1 cellular context compared by ENCODE assay signal in the genomic region with DNA sequence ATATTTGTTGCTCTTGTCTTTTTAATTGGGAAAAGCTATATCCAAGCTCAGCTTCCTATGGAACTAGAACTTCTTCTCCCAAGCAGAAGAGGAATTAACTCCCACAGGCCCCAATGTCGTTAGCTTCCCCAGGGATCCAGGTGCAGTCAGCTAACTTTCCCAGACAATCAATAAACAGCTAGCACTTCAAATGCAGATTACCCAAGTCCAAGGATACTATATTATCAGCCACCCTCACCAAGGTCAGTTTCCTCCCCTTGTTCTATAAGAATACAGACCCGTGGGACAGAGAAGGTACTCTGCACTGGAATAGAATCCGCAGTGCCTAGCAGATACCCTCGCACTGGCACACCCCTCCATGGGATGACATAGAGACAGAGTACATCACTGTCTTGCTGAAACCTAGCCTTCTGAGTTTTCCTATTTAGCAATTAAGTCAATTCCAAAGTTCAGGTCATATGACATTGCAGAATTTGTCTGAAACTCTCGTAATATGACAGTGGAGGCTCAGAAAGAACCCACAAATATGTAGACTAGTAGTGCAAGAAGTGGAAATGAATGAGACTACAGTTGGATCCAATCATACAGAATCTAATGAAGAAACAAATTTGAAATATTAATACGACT.
TF ChIP-seq lines count a peak whose summit lies in the region.

No MANE protein-coding gene starts in this region.

TF ChIP-seq in HepG2, 621 proteins besides CTCF, POLR2A, EP300 and RAD21 (continued from another document and continues in another):
- TF ChIP-seq, protein P1, sequence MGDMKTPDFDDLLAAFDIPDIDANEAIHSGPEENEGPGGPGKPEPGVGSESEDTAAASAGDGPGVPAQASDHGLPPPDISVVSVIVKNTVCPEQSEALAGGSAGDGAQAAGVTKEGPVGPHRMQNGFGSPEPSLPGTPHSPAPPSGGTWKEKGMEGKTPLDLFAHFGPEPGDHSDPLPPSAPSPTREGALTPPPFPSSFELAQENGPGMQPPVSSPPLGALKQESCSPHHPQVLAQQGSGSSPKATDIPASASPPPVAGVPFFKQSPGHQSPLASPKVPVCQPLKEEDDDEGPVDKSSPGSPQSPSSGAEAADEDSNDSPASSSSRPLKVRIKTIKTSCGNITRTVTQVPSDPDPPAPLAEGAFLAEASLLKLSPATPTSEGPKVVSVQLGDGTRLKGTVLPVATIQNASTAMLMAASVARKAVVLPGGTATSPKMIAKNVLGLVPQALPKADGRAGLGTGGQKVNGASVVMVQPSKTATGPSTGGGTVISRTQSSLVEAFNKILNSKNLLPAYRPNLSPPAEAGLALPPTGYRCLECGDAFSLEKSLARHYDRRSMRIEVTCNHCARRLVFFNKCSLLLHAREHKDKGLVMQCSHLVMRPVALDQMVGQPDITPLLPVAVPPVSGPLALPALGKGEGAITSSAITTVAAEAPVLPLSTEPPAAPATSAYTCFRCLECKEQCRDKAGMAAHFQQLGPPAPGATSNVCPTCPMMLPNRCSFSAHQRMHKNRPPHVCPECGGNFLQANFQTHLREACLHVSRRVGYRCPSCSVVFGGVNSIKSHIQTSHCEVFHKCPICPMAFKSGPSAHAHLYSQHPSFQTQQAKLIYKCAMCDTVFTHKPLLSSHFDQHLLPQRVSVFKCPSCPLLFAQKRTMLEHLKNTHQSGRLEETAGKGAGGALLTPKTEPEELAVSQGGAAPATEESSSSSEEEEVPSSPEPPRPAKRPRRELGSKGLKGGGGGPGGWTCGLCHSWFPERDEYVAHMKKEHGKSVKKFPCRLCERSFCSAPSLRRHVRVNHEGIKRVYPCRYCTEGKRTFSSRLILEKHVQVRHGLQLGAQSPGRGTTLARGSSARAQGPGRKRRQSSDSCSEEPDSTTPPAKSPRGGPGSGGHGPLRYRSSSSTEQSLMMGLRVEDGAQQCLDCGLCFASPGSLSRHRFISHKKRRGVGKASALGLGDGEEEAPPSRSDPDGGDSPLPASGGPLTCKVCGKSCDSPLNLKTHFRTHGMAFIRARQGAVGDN (CRISPR knock-in tag; IDR thresholded peaks at IDR 0.05): no peak
- TF ChIP-seq HOXD1 (CRISPR knock-in tag; IDR thresholded peaks at IDR 0.05) (no peak; the same call in 1 of the 2 replicates), NR2C2 (CRISPR knock-in tag; IDR thresholded peaks at IDR 0.05; ENCODE audit: borderline replicate concordance) (peak; percentile 67; the same call in 1 of the 2 replicates), ZNF431 (CRISPR knock-in tag; IDR thresholded peaks at IDR 0.05; ENCODE audit: borderline replicate concordance, low read depth) (no peak), CREM (IDR thresholded peaks at IDR 0.05) (0 out of 2 replicates have a peak, but pooled peaks have one; percentile 47), CREM (CRISPR knock-in tag; IDR thresholded peaks at IDR 0.05) (no peak), ZNF550 (CRISPR knock-in tag; IDR thresholded peaks at IDR 0.05; ENCODE audit: borderline replicate concordance) (no peak), ZNF326 (CRISPR knock-in tag; IDR thresholded peaks at IDR 0.05; ENCODE audit: borderline replicate concordance) (no peak), ZNF230 (CRISPR knock-in tag; IDR thresholded peaks at IDR 0.05) (no peak), RCOR2 (CRISPR knock-in tag; IDR thresholded peaks at IDR 0.05) (0 out of 2 replicates have a peak, but pooled peaks have one; percentile 62), CENPT (CRISPR knock-in tag; IDR thresholded peaks at IDR 0.05; ENCODE audit: low read depth) (no peak), CHCHD3 (CRISPR knock-in tag; IDR thresholded peaks at IDR 0.05) (no peak)
- TF ChIP-seq, protein P2, sequence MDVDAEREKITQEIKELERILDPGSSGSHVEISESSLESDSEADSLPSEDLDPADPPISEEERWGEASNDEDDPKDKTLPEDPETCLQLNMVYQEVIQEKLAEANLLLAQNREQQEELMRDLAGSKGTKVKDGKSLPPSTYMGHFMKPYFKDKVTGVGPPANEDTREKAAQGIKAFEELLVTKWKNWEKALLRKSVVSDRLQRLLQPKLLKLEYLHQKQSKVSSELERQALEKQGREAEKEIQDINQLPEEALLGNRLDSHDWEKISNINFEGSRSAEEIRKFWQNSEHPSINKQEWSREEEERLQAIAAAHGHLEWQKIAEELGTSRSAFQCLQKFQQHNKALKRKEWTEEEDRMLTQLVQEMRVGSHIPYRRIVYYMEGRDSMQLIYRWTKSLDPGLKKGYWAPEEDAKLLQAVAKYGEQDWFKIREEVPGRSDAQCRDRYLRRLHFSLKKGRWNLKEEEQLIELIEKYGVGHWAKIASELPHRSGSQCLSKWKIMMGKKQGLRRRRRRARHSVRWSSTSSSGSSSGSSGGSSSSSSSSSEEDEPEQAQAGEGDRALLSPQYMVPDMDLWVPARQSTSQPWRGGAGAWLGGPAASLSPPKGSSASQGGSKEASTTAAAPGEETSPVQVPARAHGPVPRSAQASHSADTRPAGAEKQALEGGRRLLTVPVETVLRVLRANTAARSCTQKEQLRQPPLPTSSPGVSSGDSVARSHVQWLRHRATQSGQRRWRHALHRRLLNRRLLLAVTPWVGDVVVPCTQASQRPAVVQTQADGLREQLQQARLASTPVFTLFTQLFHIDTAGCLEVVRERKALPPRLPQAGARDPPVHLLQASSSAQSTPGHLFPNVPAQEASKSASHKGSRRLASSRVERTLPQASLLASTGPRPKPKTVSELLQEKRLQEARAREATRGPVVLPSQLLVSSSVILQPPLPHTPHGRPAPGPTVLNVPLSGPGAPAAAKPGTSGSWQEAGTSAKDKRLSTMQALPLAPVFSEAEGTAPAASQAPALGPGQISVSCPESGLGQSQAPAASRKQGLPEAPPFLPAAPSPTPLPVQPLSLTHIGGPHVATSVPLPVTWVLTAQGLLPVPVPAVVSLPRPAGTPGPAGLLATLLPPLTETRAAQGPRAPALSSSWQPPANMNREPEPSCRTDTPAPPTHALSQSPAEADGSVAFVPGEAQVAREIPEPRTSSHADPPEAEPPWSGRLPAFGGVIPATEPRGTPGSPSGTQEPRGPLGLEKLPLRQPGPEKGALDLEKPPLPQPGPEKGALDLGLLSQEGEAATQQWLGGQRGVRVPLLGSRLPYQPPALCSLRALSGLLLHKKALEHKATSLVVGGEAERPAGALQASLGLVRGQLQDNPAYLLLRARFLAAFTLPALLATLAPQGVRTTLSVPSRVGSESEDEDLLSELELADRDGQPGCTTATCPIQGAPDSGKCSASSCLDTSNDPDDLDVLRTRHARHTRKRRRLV (CRISPR knock-in tag; IDR thresholded peaks at IDR 0.05): no peak
- TF ChIP-seq, protein P3, sequence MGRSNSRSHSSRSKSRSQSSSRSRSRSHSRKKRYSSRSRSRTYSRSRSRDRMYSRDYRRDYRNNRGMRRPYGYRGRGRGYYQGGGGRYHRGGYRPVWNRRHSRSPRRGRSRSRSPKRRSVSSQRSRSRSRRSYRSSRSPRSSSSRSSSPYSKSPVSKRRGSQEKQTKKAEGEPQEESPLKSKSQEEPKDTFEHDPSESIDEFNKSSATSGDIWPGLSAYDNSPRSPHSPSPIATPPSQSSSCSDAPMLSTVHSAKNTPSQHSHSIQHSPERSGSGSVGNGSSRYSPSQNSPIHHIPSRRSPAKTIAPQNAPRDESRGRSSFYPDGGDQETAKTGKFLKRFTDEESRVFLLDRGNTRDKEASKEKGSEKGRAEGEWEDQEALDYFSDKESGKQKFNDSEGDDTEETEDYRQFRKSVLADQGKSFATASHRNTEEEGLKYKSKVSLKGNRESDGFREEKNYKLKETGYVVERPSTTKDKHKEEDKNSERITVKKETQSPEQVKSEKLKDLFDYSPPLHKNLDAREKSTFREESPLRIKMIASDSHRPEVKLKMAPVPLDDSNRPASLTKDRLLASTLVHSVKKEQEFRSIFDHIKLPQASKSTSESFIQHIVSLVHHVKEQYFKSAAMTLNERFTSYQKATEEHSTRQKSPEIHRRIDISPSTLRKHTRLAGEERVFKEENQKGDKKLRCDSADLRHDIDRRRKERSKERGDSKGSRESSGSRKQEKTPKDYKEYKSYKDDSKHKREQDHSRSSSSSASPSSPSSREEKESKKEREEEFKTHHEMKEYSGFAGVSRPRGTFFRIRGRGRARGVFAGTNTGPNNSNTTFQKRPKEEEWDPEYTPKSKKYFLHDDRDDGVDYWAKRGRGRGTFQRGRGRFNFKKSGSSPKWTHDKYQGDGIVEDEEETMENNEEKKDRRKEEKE (IDR thresholded peaks at IDR 0.05): no peak
- TF ChIP-seq, protein P4, sequence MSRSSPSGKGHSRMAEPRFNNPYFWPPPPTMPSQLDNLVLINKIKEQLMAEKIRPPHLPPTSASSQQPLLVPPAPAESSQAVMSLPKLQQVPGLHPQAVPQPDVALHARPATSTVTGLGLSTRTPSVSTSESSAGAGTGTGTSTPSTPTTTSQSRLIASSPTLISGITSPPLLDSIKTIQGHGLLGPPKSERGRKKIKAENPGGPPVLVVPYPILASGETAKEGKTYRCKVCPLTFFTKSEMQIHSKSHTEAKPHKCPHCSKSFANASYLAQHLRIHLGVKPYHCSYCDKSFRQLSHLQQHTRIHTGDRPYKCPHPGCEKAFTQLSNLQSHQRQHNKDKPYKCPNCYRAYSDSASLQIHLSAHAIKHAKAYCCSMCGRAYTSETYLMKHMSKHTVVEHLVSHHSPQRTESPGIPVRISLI (CRISPR knock-in tag; IDR thresholded peaks at IDR 0.05; ENCODE audit: borderline replicate concordance): no peak
- TF ChIP-seq, protein P5, sequence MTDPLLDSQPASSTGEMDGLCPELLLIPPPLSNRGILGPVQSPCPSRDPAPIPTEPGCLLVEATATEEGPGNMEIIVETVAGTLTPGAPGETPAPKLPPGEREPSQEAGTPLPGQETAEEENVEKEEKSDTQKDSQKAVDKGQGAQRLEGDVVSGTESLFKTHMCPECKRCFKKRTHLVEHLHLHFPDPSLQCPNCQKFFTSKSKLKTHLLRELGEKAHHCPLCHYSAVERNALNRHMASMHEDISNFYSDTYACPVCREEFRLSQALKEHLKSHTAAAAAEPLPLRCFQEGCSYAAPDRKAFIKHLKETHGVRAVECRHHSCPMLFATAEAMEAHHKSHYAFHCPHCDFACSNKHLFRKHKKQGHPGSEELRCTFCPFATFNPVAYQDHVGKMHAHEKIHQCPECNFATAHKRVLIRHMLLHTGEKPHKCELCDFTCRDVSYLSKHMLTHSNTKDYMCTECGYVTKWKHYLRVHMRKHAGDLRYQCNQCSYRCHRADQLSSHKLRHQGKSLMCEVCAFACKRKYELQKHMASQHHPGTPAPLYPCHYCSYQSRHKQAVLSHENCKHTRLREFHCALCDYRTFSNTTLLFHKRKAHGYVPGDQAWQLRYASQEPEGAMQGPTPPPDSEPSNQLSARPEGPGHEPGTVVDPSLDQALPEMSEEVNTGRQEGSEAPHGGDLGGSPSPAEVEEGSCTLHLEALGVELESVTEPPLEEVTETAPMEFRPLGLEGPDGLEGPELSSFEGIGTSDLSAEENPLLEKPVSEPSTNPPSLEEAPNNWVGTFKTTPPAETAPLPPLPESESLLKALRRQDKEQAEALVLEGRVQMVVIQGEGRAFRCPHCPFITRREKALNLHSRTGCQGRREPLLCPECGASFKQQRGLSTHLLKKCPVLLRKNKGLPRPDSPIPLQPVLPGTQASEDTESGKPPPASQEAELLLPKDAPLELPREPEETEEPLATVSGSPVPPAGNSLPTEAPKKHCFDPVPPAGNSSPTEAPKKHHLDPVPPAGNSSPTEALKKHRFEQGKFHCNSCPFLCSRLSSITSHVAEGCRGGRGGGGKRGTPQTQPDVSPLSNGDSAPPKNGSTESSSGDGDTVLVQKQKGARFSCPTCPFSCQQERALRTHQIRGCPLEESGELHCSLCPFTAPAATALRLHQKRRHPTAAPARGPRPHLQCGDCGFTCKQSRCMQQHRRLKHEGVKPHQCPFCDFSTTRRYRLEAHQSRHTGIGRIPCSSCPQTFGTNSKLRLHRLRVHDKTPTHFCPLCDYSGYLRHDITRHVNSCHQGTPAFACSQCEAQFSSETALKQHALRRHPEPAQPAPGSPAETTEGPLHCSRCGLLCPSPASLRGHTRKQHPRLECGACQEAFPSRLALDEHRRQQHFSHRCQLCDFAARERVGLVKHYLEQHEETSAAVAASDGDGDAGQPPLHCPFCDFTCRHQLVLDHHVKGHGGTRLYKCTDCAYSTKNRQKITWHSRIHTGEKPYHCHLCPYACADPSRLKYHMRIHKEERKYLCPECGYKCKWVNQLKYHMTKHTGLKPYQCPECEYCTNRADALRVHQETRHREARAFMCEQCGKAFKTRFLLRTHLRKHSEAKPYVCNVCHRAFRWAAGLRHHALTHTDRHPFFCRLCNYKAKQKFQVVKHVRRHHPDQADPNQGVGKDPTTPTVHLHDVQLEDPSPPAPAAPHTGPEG (CRISPR knock-in tag; IDR thresholded peaks at IDR 0.05): no peak
- TF ChIP-seq, protein P6, sequence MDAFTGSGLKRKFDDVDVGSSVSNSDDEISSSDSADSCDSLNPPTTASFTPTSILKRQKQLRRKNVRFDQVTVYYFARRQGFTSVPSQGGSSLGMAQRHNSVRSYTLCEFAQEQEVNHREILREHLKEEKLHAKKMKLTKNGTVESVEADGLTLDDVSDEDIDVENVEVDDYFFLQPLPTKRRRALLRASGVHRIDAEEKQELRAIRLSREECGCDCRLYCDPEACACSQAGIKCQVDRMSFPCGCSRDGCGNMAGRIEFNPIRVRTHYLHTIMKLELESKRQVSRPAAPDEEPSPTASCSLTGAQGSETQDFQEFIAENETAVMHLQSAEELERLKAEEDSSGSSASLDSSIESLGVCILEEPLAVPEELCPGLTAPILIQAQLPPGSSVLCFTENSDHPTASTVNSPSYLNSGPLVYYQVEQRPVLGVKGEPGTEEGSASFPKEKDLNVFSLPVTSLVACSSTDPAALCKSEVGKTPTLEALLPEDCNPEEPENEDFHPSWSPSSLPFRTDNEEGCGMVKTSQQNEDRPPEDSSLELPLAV (CRISPR knock-in tag; conservative IDR thresholded peaks at IDR 0.05; ENCODE audit: low read depth): no peak
- TF ChIP-seq, protein P7, sequence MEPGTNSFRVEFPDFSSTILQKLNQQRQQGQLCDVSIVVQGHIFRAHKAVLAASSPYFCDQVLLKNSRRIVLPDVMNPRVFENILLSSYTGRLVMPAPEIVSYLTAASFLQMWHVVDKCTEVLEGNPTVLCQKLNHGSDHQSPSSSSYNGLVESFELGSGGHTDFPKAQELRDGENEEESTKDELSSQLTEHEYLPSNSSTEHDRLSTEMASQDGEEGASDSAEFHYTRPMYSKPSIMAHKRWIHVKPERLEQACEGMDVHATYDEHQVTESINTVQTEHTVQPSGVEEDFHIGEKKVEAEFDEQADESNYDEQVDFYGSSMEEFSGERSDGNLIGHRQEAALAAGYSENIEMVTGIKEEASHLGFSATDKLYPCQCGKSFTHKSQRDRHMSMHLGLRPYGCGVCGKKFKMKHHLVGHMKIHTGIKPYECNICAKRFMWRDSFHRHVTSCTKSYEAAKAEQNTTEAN (CRISPR knock-in tag; conservative IDR thresholded peaks at IDR 0.05): 0 out of 2 replicates have a peak, but pooled peaks have one; percentile 50
